Comparison of ENCODE assay signal across 6 cellular contexts in the genomic region with DNA sequence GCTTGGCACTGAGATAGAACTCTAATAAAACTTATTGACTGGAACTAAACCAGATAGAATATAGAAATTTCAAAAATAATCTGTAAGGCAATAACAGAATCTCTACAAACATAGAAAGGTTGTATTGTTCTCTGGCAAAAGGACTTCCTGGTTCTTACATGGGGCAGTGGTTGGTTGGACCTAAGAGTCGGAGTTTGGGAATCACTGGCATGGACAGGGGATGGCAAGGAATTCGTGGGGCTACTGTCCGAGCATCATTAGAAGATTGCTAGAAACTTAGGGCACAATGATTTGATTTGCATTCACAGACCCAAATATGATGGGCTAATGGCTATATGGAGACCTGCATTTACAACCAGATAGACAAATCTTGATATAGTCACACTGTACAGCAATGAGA.
"Had no signal": no experiment of that assay in that cellular context is flagged by ENCODE, and none has a peak within 500 bp of the region (broad histone marks: within the 10 kb centered on the region; RNA-seq: fewer than 3 reads in every experiment).

No MANE protein-coding gene starts in this region.

- H3K27me3 Mint-ChIP-seq: IgD-negative memory B cell had no signal

- H3K4me3 ChIP-seq: K562 had no signal

- H3K4me1 Mint-ChIP-seq: IgD-negative memory B cell had no signal

- H3K27ac Mint-ChIP-seq: IgD-negative memory B cell had no signal

- DNase-seq: IMR-90, KBM-7 had no signal

- ATAC-seq: K562 had no signal

- FAIRE-seq: HTR-8/SVneo, K562 had no signal

- H3K27ac ChIP-seq: HL-60 had no signal
